Comparison of ENCODE assay signal across 9 cellular contexts in the genomic region with DNA sequence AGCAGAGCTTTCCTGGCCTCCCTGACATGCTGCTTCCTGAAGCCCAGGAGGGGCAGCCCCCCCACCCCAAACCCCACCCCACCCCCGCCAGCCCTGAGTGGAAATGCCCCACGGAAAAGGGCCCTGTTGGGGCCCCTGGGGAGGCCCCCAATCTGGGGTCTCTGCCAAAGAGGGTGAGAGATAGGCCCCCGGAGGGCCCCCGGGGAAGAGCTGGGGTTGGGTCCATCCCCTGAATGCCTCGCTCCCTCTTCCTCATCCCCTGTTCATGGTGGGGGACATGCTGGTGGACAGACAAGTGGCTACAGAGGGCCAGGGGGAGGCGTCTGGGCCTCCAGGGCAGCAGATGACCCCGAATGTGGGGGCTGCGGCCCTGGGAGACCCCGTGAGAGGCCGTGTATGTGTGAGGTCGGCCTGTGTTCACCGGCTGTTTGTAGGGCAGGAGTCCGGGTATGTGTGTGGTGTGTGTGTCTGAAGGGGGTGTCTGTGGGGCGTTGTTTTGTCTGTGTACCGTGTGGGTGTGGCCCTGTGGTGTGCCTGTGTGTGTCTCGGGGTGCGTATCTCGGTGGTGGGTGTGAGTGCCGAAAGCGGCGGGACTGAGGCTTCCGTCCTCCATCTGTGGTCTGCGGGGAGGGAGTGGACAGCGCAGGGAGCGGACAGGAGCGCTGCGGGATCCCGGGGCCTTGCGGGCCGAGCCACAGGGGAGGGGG. TPM values are rescaled to one million over a fixed set of nuclear protein-coding genes. Genes with fewer than 3 reads are reported as not detected.
DNase-seq lines count a peak whose midpoint lies in the region; ATAC-seq and TF ChIP-seq lines count a peak whose summit lies in the region.
"Had no signal": no experiment of that assay in that cellular context is flagged by ENCODE, and none has a peak within 500 bp of the region (broad histone marks: within the 10 kb centered on the region; RNA-seq: fewer than 3 reads in every experiment).

No MANE protein-coding gene starts in this region.

- no peak overlapping the region for H4K8ac ChIP-seq in H9 (replicated peaks; ENCODE audit: insufficient read length, low read depth, low read length)

- H3K4me1 ChIP-seq in H9 (ENCODE audit: insufficient read depth, low read length): peaks cover 5% of the 10 kb centered on the region; the same call in 1 of the 2 replicates

- H3K9me3 Mint-ChIP-seq in H9: no peaks in the 10 kb centered on the region; a peak in 1 of 5 replicates
- no peaks in the 10 kb centered on the region for H3K9me3 Mint-ChIP-seq in activated CD4-positive, alpha-beta T cell treated with anti-CD3 and anti-CD28 coated beads for 36 hours (ENCODE audit: low read depth)
- H3K9me3 Mint-ChIP-seq in type B pancreatic cell: no peaks in the 10 kb centered on the region

- POLR2A ChIA-PET in activated CD4-positive, alpha-beta T cell treated with anti-CD3 and anti-CD28 coated beads for 36 hours (lab: Charles Lee): interaction anchor here (1.0 kb wide), 1 partner anchor 528 kb away, joined by 3 read pairs; the partner anchor contains the start of gene DOLPP1

- no peak overlapping the region for H2BK20ac ChIP-seq in H9 (ENCODE audit: low read depth, low read length, poor library complexity, severe bottlenecking)

- H3K79me1 ChIP-seq in H9 (ENCODE audit: insufficient read depth, low read depth, low read length, poor library complexity, severe bottlenecking): no peaks in the 10 kb centered on the region

- no peak overlapping the region for H3K56ac ChIP-seq in H9 (ENCODE audit: insufficient read length, low read depth, low read length)

- no CpG with 5 or more reads among the region's 30 CpGs for WGBS in H9 (ENCODE audit: extremely low coverage, insufficient read length, low lambda C conversion rate)

- no peaks in the 10 kb centered on the region for H4K20me1 ChIP-seq in H9 (ENCODE audit: control insufficient read depth, insufficient read depth, insufficient read length)

- no peaks in the 10 kb centered on the region for H3K79me2 ChIP-seq in H9 (ENCODE audit: insufficient read depth, low read length)

- H2AK5ac ChIP-seq in H9 (ENCODE audit: insufficient read length, low read length): no peak overlapping the region

- H3K4me3 ChIP-seq in coronary artery: peak overlapping the region; percentile 92

- intact Hi-C loops in activated CD4-positive, alpha-beta T cell treated with anti-CD3 and anti-CD28 coated beads for 36 hours (cut with DNase I, micrococcal nuclease): loop anchor here (1.0 to 10.0 kb wide), 11 partner anchors 115 to 479 kb away; no protein-coding TSS in a partner anchor

- no peak overlapping the region for H4K91ac ChIP-seq in H9 (ENCODE audit: insufficient read length, low read depth, low read length)

- H3K27me3 ChIP-seq in H9 (ENCODE audit: insufficient read depth, low read length): no peaks in the 10 kb centered on the region
- H3K27me3 ChIP-seq: SJSA1 had no signal

- no peak overlapping the region for H2BK15ac ChIP-seq in H9 (ENCODE audit: low read depth, low read length)

- H3K27ac ChIP-seq in H9 (ENCODE audit: insufficient read length, low read depth, low read length) (no peak overlapping the region), coronary artery (peak overlapping the region; percentile 89 to 98)

- ATAC-seq in activated CD4-positive, alpha-beta T cell treated with anti-CD3 and anti-CD28 coated beads for 36 hours: peak; percentile 18
- no peak for ATAC-seq in HG03439 (IDR thresholded peaks at IDR 0.05; ENCODE audit: unreplicated experiment)
- no peak for ATAC-seq in HG02588 (IDR thresholded peaks at IDR 0.05; ENCODE audit: unreplicated experiment)

- CTCF ChIA-PET in activated CD4-positive, alpha-beta T cell treated with anti-CD3 and anti-CD28 coated beads for 36 hours (lab: Charles Lee): interaction anchor here (0.7 to 1.9 kb wide), 5 partner anchors 9 to 467 kb away, joined by 3 to 10 read pairs (median 4); no protein-coding TSS in a partner anchor

- H3K36me3 Mint-ChIP-seq in H9 (ENCODE audit: insufficient read depth in 1 of 3, low read depth in 3 of 3) (no peaks in the 10 kb centered on the region), type B pancreatic cell (no peaks in the 10 kb centered on the region)
- H3K36me3 Mint-ChIP-seq in activated CD4-positive, alpha-beta T cell treated with anti-CD3 and anti-CD28 coated beads for 36 hours (ENCODE audit: low read depth): no peaks in the 10 kb centered on the region

- H2AFZ ChIP-seq in H9 (ENCODE audit: low read length): no peak overlapping the region

- no peak overlapping the region for H3K23ac ChIP-seq in H9 (ENCODE audit: insufficient read length, low read depth, low read length)

- no peak overlapping the region; the same call in 1 of the 2 replicates for H3K14ac ChIP-seq in H9 (ENCODE audit: insufficient read depth, low read length)

- TF ChIP-seq CTCF in H9 (conservative IDR thresholded peaks at IDR 0.05): no peak
- no peak for TF ChIP-seq CTCF in coronary artery (IDR thresholded peaks at IDR 0.05)
- TF ChIP-seq CTCF in type B pancreatic cell (conservative IDR thresholded peaks at IDR 0.05): no peak

- H3K27ac Mint-ChIP-seq in H9 (peak overlapping the region in 1 of 3 experiments; percentile 63; a peak in 1 of 7 replicates), type B pancreatic cell (peak overlapping the region; percentile 91)
- H3K27ac Mint-ChIP-seq in activated CD4-positive, alpha-beta T cell treated with anti-CD3 and anti-CD28 coated beads for 36 hours: peak overlapping the region; percentile 67

- peak overlapping the region; percentile 51 for H3K4me2 ChIP-seq in H9 (ENCODE audit: insufficient read depth, insufficient read length, low read length)

- H3K9me3 ChIP-seq in H9 (ENCODE audit: control insufficient read depth, low read depth, low read length): no peaks in the 10 kb centered on the region
- H3K9me3 ChIP-seq: SJSA1 had no signal

- no peak overlapping the region for H4K5ac ChIP-seq in H9 (ENCODE audit: insufficient read length, low read depth, low read length)

- no peak overlapping the region for H2BK120ac ChIP-seq in H9 (ENCODE audit: low read depth, low read length, poor library complexity, severe bottlenecking)

- no peak overlapping the region for H3K9ac ChIP-seq in H9 (ENCODE audit: extremely low read depth, insufficient read length, low read length)

- H3K4ac ChIP-seq in H9 (ENCODE audit: low read depth, low read length): no peak overlapping the region

- H3K27me3 Mint-ChIP-seq in H9 (ENCODE audit: low read depth): peaks cover 36% of the 10 kb centered on the region
- no peaks in the 10 kb centered on the region for H3K27me3 Mint-ChIP-seq in activated CD4-positive, alpha-beta T cell treated with anti-CD3 and anti-CD28 coated beads for 36 hours
- H3K27me3 Mint-ChIP-seq in type B pancreatic cell: no peaks in the 10 kb centered on the region

- H3T11ph ChIP-seq in H9 (ENCODE audit: low read length): no peak overlapping the region

- H3K4me3 Mint-ChIP-seq in H9 (peak overlapping the region; percentile 74 to 85), type B pancreatic cell (peak overlapping the region; percentile 93)
- peak overlapping the region; percentile 73 for H3K4me3 Mint-ChIP-seq in activated CD4-positive, alpha-beta T cell treated with anti-CD3 and anti-CD28 coated beads for 36 hours

- H3K23me2 ChIP-seq in H9 (ENCODE audit: insufficient read length, low read depth, low read length, poor library complexity, severe bottlenecking): peaks cover 5% of the 10 kb centered on the region

- H3K4me1 Mint-ChIP-seq in H9: peaks cover 28 to 37% of the 10 kb centered on the region in 2 experiments
- peaks cover 33% of the 10 kb centered on the region for H3K4me1 Mint-ChIP-seq in activated CD4-positive, alpha-beta T cell treated with anti-CD3 and anti-CD28 coated beads for 36 hours
- H3K4me1 Mint-ChIP-seq in type B pancreatic cell (ENCODE audit: unreplicated experiment): peaks cover 37% of the 10 kb centered on the region

- H3K18ac ChIP-seq in H9 (ENCODE audit: insufficient read length, low read depth, low read length): peak overlapping the region; percentile 68

- no peak overlapping the region for H2BK12ac ChIP-seq in H9 (ENCODE audit: insufficient read length, low read depth, low read length)

- DNase-seq in H9 (no peak), coronary artery (ENCODE audit: low spot score) (peak; percentile 82), mucosa of gallbladder (ENCODE audit: low spot score) (peak; percentile 73), type B pancreatic cell (ENCODE audit: extremely low spot score, unreplicated experiment) (no peak), NCI-H2171 (lab: John Stamatoyannopoulos, UW) (no peak)
- peak; percentile 59 for DNase-seq in activated CD4-positive, alpha-beta T cell treated with anti-CD3 and anti-CD28 coated beads for 36 hours

- no peak overlapping the region for H2BK5ac ChIP-seq in H9 (ENCODE audit: insufficient read length, low read length)

RNA-seq across cellular contexts. Expression of gene C9orf50, which starts 11.3 kb away (rescaled TPM):
- total RNA-seq in H9 (2021): not detected in 2 replicates
- total RNA-seq in activated CD4-positive, alpha-beta T cell treated with anti-CD3 and anti-CD28 coated beads for 36 hours: not detected
- total RNA-seq in mucosa of gallbladder: 1.0 TPM
- not detected in 2 replicates for total RNA-seq in type B pancreatic cell (ENCODE audit: low replicate concordance)
- total RNA-seq: SJSA1 had no signal

RNA-seq across cellular contexts. Expression of gene NTMT1, which starts 16.3 kb away (rescaled TPM):
- total RNA-seq in H9 (2021) (57.9 and 63.3 TPM in 2 replicates), mucosa of gallbladder (45.1 TPM), type B pancreatic cell (ENCODE audit: low replicate concordance) (31.4 and 33.5 TPM in 2 replicates)
- total RNA-seq in activated CD4-positive, alpha-beta T cell treated with anti-CD3 and anti-CD28 coated beads for 36 hours: 10 to 100 TPM; 50.1 to 69.2 TPM

RNA-seq across cellular contexts. Expression of gene ASB6, which starts 32.3 kb away (rescaled TPM):
- total RNA-seq in H9 (2021): 21.0 and 21.6 TPM in 2 replicates
- total RNA-seq in activated CD4-positive, alpha-beta T cell treated with anti-CD3 and anti-CD28 coated beads for 36 hours: 10 to 100 TPM; 13.4 to 15.0 TPM
- total RNA-seq in mucosa of gallbladder: 21.0 TPM
- 20.7 and 22.4 TPM in 2 replicates for total RNA-seq in type B pancreatic cell (ENCODE audit: low replicate concordance)

RNA-seq across cellular contexts. Expression of gene PRRX2, which starts 55.8 kb away (rescaled TPM):
- total RNA-seq in H9 (2021): 3.9 and 4.2 TPM in 2 replicates
- under 1 TPM; 0.49 to 0.57 TPM for total RNA-seq in activated CD4-positive, alpha-beta T cell treated with anti-CD3 and anti-CD28 coated beads for 36 hours
- total RNA-seq in mucosa of gallbladder: 1.5 TPM
- 0.50 and 20.8 TPM in 2 replicates for total RNA-seq in type B pancreatic cell (ENCODE audit: low replicate concordance)

Comparison
In these comparisons a context has a peak if more than half of its experiments do, and no peak if none do; other contexts are left out.
1. DNase-seq: peak in activated CD4-positive, alpha-beta T cell treated with anti-CD3 and anti-CD28 coated beads for 36 hours (single experiment), coronary artery (single experiment) and mucosa of gallbladder (single experiment); none in H9 (single experiment), type B pancreatic cell (single experiment) and NCI-H2171 (single experiment).
2. Peak in every context shown above with its lines, with median percentiles within 50 percentile points of each other: H3K4me3 Mint-ChIP-seq.